In the genomic region with DNA sequence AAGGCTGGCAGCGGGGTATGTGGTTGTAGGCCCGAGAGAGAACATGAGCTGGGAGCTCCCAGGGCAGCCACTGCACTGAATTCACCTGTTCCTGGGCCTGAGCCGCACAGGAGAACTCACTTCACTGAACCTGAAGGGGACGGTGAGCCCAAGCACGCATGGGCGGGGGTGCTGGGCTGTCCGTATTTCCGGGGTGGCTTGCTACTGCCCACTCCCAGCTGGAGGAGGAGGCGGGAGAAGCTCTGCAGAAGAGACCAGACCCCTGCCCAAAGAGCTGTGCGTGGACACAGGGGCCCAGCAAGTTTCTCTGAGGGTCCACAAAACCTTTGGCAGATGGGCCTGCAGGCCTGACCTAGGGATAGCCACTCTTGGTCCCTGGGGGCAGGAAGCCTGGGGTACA, we compare ENCODE assay signal across 30 cellular contexts.
"Had no signal": no experiment of that assay in that cellular context is flagged by ENCODE, and none has a peak within 500 bp of the region (broad histone marks: within the 10 kb centered on the region; RNA-seq: fewer than 3 reads in every experiment).

No MANE protein-coding gene starts in this region.

- H3K9me3 Mint-ChIP-seq: activated CD4-positive, alpha-beta T cell treated with anti-CD3 and anti-CD28 coated beads, Interleukin-2, amount 10 ng/mL, durations not matched to agents 7 days and 5 days; activated naive CD4-positive, alpha-beta T cell treated with anti-CD3 and anti-CD28 coated beads, Interleukin-2, amount 10 ng/mL, durations not matched to agents 7 days and 5 days; activated naive CD8-positive, alpha-beta T cell treated with anti-CD3 and anti-CD28 coated beads, Interleukin-2, amount 50 U/mL, for 24 hours; activated T-cell treated with anti-CD3 and anti-CD28 coated beads, Interleukin-2, amount 50 U/mL, for 4 hours; activated T-helper 1 cell treated with anti-CD3 and anti-CD28 coated beads, Interleukin-12 subunit alpha, Interleukin-12 subunit beta, Interleukin-2, Interleukin-4 antibody, amounts not matched to agents 30 ng/mL and 10 ng/mL and 1 ng/mL, durations not matched to agents 14 hours and 24 hours and 36 hours; brain; T-helper 2 cell treated with Interferon-gamma antibody and Interleukin-4, amounts not matched to agents 5 μg/mL and 100 μg/mL, for 36 hours; WTC11 had no signal

- DNase-seq: activated CD4-positive, alpha-beta T cell treated with anti-CD3 and anti-CD28 coated beads for 36 hours; activated CD4-positive, alpha-beta T cell treated with anti-CD3 and anti-CD28 coated beads, Interleukin-2, amount 10 ng/mL, durations not matched to agents 7 days and 5 days; activated CD4-positive, alpha-beta T cell treated with anti-CD3 and anti-CD28 coated beads, Interleukin-2, amount 50 U/mL, for 48 hours; activated CD8-positive, alpha-beta memory T cell treated with anti-CD3 and anti-CD28 coated beads, Interleukin-2, amount 50 U/mL, for 4 hours; activated effector memory CD4-positive, alpha-beta T cell treated with Interleukin-2 at 50 U/mL for 16 hours; activated naive CD4-positive, alpha-beta T cell treated with anti-CD3 and anti-CD28 coated beads, Interleukin-2, amount 10 ng/mL, durations not matched to agents 7 days and 5 days; activated naive CD8-positive, alpha-beta T cell treated with anti-CD3 and anti-CD28 coated beads, Interleukin-2, amount 50 U/mL, for 24 hours; activated T-cell treated with anti-CD3 and anti-CD28 coated beads for 4 hours; activated T-cell treated with anti-CD3 and anti-CD28 coated beads, Interleukin-2, amount 50 U/mL, for 4 hours; anterior cingulate cortex; central memory CD4-positive, alpha-beta T cell; NCI-H1092 treated with DMSO at 0.1 percent for 48 hours; NCI-H1417 treated with DMSO at 0.1 percent for 48 hours; NCI-H187 treated with DMSO at 0.1 percent for 48 hours; NCI-H2081; NCI-H226; NCI-H524 treated with DMSO at 0.1 percent for 48 hours; NK-92 treated with Interleukin-12 subunit alpha and Interleukin-12 subunit beta, amount 100 ng/mL, for 24 hours; PC-3; Peyer's patch; RPMI8226; SHP77; SJCRH30 had no signal

- H3K27ac ChIP-seq: Peyer's patch, SJCRH30, SK-N-MC had no signal

- H3K27me3 Mint-ChIP-seq: activated CD4-positive, alpha-beta T cell treated with anti-CD3 and anti-CD28 coated beads for 36 hours; activated CD4-positive, alpha-beta T cell treated with anti-CD3 and anti-CD28 coated beads, Interleukin-2, amount 10 ng/mL, durations not matched to agents 7 days and 5 days; activated naive CD4-positive, alpha-beta T cell treated with anti-CD3 and anti-CD28 coated beads, Interleukin-2, amount 10 ng/mL, durations not matched to agents 7 days and 5 days; activated naive CD8-positive, alpha-beta T cell; activated naive CD8-positive, alpha-beta T cell treated with anti-CD3 and anti-CD28 coated beads, Interleukin-2, amount 50 U/mL, for 24 hours; brain had no signal

- H3K4me3 Mint-ChIP-seq: activated CD4-positive, alpha-beta T cell treated with anti-CD3 and anti-CD28 coated beads for 36 hours; activated CD4-positive, alpha-beta T cell treated with anti-CD3 and anti-CD28 coated beads, Interleukin-2, amount 10 ng/mL, durations not matched to agents 7 days and 5 days; activated naive CD4-positive, alpha-beta T cell treated with anti-CD3 and anti-CD28 coated beads, Interleukin-2, amount 10 ng/mL, durations not matched to agents 7 days and 5 days; activated naive CD8-positive, alpha-beta T cell treated with anti-CD3 and anti-CD28 coated beads, Interleukin-2, amount 50 U/mL, for 24 hours; activated T-cell treated with anti-CD3 and anti-CD28 coated beads, Interleukin-2, amount 50 U/mL, for 4 hours; activated T-helper 1 cell treated with anti-CD3 and anti-CD28 coated beads, Interleukin-12 subunit alpha, Interleukin-12 subunit beta, Interleukin-2, Interleukin-4 antibody, amounts not matched to agents 30 ng/mL and 10 ng/mL and 1 ng/mL, durations not matched to agents 14 hours and 24 hours and 36 hours; brain; T-helper 2 cell treated with Interferon-gamma antibody and Interleukin-4, amounts not matched to agents 5 μg/mL and 100 μg/mL, for 36 hours; WTC11 had no signal

- H3K9me3 ChIP-seq: Peyer's patch, SJCRH30 had no signal

- ATAC-seq: activated CD4-positive, alpha-beta T cell treated with anti-CD3 and anti-CD28 coated beads for 36 hours; activated CD4-positive, CD25-positive, alpha-beta regulatory T cell treated with anti-CD3 and anti-CD28 coated beads, Interleukin-2, amount 50 U/mL, for 24 hours; activated naive CD8-positive, alpha-beta T cell treated with anti-CD3 and anti-CD28 coated beads, Interleukin-2, amount 50 U/mL, for 24 hours; activated T-cell treated with anti-CD3 and anti-CD28 coated beads, Interleukin-2, amount 50 U/mL, for 4 hours; PC-3; WTC11 had no signal

- H3K27me3 ChIP-seq: Peyer's patch, SJCRH30 had no signal

- H3K27ac Mint-ChIP-seq: activated CD4-positive, alpha-beta T cell treated with anti-CD3 and anti-CD28 coated beads for 36 hours; activated CD4-positive, alpha-beta T cell treated with anti-CD3 and anti-CD28 coated beads, Interleukin-2, amount 10 ng/mL, durations not matched to agents 7 days and 5 days; activated naive CD4-positive, alpha-beta T cell treated with anti-CD3 and anti-CD28 coated beads, Interleukin-2, amount 10 ng/mL, durations not matched to agents 7 days and 5 days; activated naive CD8-positive, alpha-beta T cell; activated naive CD8-positive, alpha-beta T cell treated with anti-CD3 and anti-CD28 coated beads, Interleukin-2, amount 50 U/mL, for 24 hours; activated T-helper 1 cell treated with anti-CD3 and anti-CD28 coated beads, Interleukin-12 subunit alpha, Interleukin-12 subunit beta, Interleukin-2, Interleukin-4 antibody, amounts not matched to agents 30 ng/mL and 10 ng/mL and 1 ng/mL, durations not matched to agents 14 hours and 24 hours and 36 hours had no signal
